Comparison of ENCODE assay signal across 29 cellular contexts in genomic region chr11:93603671-93604070, GRCh38.
"Had no signal": no experiment of that assay in that cellular context is flagged by ENCODE, and none has a peak within 500 bp of the region (broad histone marks: within the 10 kb centered on the region; RNA-seq: fewer than 3 reads in every experiment).

No MANE protein-coding gene starts in this region.

- H3K9me3 ChIP-seq: esophagus squamous epithelium, lower lobe of right lung, mucosa of descending colon, prostate gland, right atrium auricular region, suprapubic skin, transverse colon, upper lobe of right lung, uterus had no signal

- H3K4me3 Mint-ChIP-seq: effector memory CD8-positive, alpha-beta T cell; immature natural killer cell; memory B cell; mesothelial cell of epicardium; natural killer cell treated with Interleukin-12 subunit alpha and Interleukin-12 subunit beta and Interleukin-15 and Interleukin-18, amount 100 ng/mL, for 72 hours; stimulated activated naive CD8-positive, alpha-beta T cell treated with anti-CD3 and anti-CD28 coated beads, Interleukin-15, amount 100 ng/mL, for 72 hours had no signal

- H3K4me1 ChIP-seq: esophagus squamous epithelium, lower lobe of right lung, prostate gland, right atrium auricular region, suprapubic skin, transverse colon, upper lobe of right lung, uterus had no signal

- H3K36me3 Mint-ChIP-seq: immature natural killer cell; memory B cell; mesothelial cell of epicardium; naive B cell; natural killer cell treated with Interleukin-12 subunit alpha and Interleukin-12 subunit beta and Interleukin-15 and Interleukin-18, amount 100 ng/mL, for 72 hours had no signal

- H3K4me1 Mint-ChIP-seq: immature natural killer cell; memory B cell; mesothelial cell of epicardium; naive B cell; stimulated activated naive CD8-positive, alpha-beta T cell treated with anti-CD3 and anti-CD28 coated beads, Interleukin-15, amount 100 ng/mL, for 72 hours had no signal

- H3K36me3 ChIP-seq: esophagus squamous epithelium, lower lobe of right lung, prostate gland, right atrium auricular region, suprapubic skin, transverse colon, upper lobe of right lung, uterus had no signal

- H3K27ac Mint-ChIP-seq: effector memory CD8-positive, alpha-beta T cell; immature natural killer cell; memory B cell; mesothelial cell of epicardium; natural killer cell treated with Interleukin-12 subunit alpha and Interleukin-12 subunit beta and Interleukin-15 and Interleukin-18, amount 100 ng/mL, for 72 hours; stimulated activated naive CD8-positive, alpha-beta T cell treated with anti-CD3 and anti-CD28 coated beads, Interleukin-15, amount 100 ng/mL, for 72 hours had no signal

- ATAC-seq: effector memory CD8-positive, alpha-beta T cell; left ventricle myocardium superior; lower lobe of right lung; mucosa of descending colon; natural killer cell treated with Interleukin-12 subunit alpha and Interleukin-12 subunit beta and Interleukin-15 and Interleukin-18, amount 100 ng/mL, for 72 hours; sciatic nerve; stimulated activated naive CD8-positive, alpha-beta T cell treated with anti-CD3 and anti-CD28 coated beads, Interleukin-15, amount 100 ng/mL, for 72 hours; upper lobe of right lung had no signal

- H3K27me3 ChIP-seq: esophagus squamous epithelium, right atrium auricular region, suprapubic skin, transverse colon, upper lobe of right lung, uterus had no signal

- H3K4me3 ChIP-seq: coronary artery, esophagus squamous epithelium, lower lobe of right lung, mucosa of descending colon, prostate gland, right atrium auricular region, smooth muscle cell, suprapubic skin, transverse colon, upper lobe of right lung, uterus had no signal

- H3K27ac ChIP-seq: coronary artery, esophagus squamous epithelium, lower lobe of right lung, prostate gland, right atrium auricular region, suprapubic skin, transverse colon, upper lobe of right lung, uterus had no signal

- H3K4me2 ChIP-seq: smooth muscle cell had no signal

- DNase-seq: effector memory CD8-positive, alpha-beta T cell; erythroblast; esophagus squamous epithelium; hypothalamus; immature natural killer cell; islet precursor cell; left ventricle myocardium superior; lower lobe of right lung; mucosa of descending colon; naive B cell; nucleus accumbens; stimulated activated CD4-positive, alpha-beta T cell treated with anti-CD3 and anti-CD28 coated beads, Interleukin-12 subunit alpha, Interleukin-12 subunit beta, amount 100 ng/mL, for 4 hours; stimulated activated CD4-positive, alpha-beta T cell treated with anti-CD3 and anti-CD28 coated beads, Interleukin-1b, Interleukin-23, amount 100 ng/mL, for 48 hours; stimulated activated CD4-positive, alpha-beta T cell treated with anti-CD3 and anti-CD28 coated beads, Interleukin-4, amount 100 ng/mL, for 1 hour; stimulated activated CD8-positive, alpha-beta memory T cell treated with anti-CD3 and anti-CD28 coated beads, Interleukin-4, amount 100 ng/mL, for 48 hours; stimulated activated naive CD4-positive, alpha-beta T cell; stimulated activated naive CD8-positive, alpha-beta T cell treated with anti-CD3 and anti-CD28 coated beads, Interleukin-15, amount 100 ng/mL, for 72 hours; transverse colon; upper lobe of right lung; uterus had no signal

- H3K9me3 Mint-ChIP-seq: effector memory CD8-positive, alpha-beta T cell; immature natural killer cell; mesothelial cell of epicardium; natural killer cell treated with Interleukin-12 subunit alpha and Interleukin-12 subunit beta and Interleukin-15 and Interleukin-18, amount 100 ng/mL, for 72 hours; stimulated activated naive CD8-positive, alpha-beta T cell treated with anti-CD3 and anti-CD28 coated beads, Interleukin-15, amount 100 ng/mL, for 72 hours had no signal
